In the genomic region with DNA sequence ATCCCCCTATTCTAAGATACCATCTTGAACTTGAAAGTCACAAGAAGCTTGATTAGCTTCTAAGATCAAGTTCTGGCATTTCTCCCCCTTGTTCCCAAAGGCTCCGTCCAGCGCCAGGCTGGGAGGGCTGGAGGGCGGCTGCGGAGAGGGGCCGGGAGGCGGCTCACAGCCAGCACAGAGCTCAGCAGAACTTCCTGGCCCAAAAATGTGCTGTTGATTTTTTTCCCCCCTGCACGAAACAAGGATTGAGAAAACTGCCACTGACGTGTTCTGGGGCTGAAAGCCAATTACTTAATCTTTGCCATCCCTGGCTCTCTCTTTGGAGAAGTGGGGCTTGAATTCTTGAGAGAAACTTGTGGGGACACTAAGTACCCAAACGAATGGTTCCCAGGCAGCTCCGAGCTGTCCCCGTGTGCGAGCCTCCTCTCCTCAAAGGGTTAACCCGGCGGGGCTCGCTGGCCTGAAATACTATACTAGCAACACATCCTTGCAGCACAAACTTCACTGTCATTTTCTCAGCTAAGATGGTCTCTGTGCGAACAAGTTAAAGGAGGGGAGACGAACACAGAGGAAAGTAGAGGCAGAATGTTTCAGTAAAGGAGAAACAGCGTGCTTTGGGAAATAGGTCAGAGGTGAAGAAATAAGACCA, we compare ENCODE assay signal across 8 cellular contexts. TPM values are rescaled to one million over a fixed set of nuclear protein-coding genes. Genes with fewer than 3 reads are reported as not detected.
DNase-seq lines count a peak whose midpoint lies in the region; ATAC-seq and TF ChIP-seq lines count a peak whose summit lies in the region.

No MANE protein-coding gene starts in this region.

- no peaks in the 10 kb centered on the region for H3K36me3 ChIP-seq in urinary bladder (ENCODE audit: insufficient read depth)

- H3K4me1 Mint-ChIP-seq in HFFc6 (ENCODE audit: low read depth) (peaks cover 74% of the 10 kb centered on the region), nephron progenitor cell (peaks cover 82% of the 10 kb centered on the region)
- H3K4me1 Mint-ChIP-seq in activated T-helper 17 cell treated with anti-CD3 and anti-CD28 coated beads, Interleukin-2, amount 50 U/mL, for 72 hours: peaks cover 32% of the 10 kb centered on the region

- TF ChIP-seq CTCF in HFFc6 (IDR thresholded peaks at IDR 0.05): no peak
- TF ChIP-seq CTCF in foreskin fibroblast (IDR thresholded peaks at IDR 0.05; ENCODE audit: low read depth, low read length): no peak
- TF ChIP-seq CTCF in nephron progenitor cell (IDR thresholded peaks at IDR 0.05): no peak

- H3K4me1 ChIP-seq in urinary bladder (ENCODE audit: insufficient read depth): no peaks in the 10 kb centered on the region

- peak overlapping the region; percentile 96 for H3K27ac ChIP-seq in urinary bladder (ENCODE audit: low read depth)

- peaks cover 17% of the 10 kb centered on the region for H3K36me3 Mint-ChIP-seq in HFFc6 (ENCODE audit: low read depth)
- H3K36me3 Mint-ChIP-seq in activated T-helper 17 cell treated with anti-CD3 and anti-CD28 coated beads, Interleukin-2, amount 50 U/mL, for 72 hours (ENCODE audit: low read depth): peaks cover 47% of the 10 kb centered on the region
- no peaks in the 10 kb centered on the region for H3K36me3 Mint-ChIP-seq in nephron progenitor cell (ENCODE audit: low read depth)

- peaks cover 4% of the 10 kb centered on the region for H3K27me3 Mint-ChIP-seq in HFFc6 (ENCODE audit: insufficient read depth)
- no peaks in the 10 kb centered on the region for H3K27me3 Mint-ChIP-seq in activated T-helper 17 cell treated with anti-CD3 and anti-CD28 coated beads, Interleukin-2, amount 50 U/mL, for 72 hours
- peaks cover 5% of the 10 kb centered on the region for H3K27me3 Mint-ChIP-seq in nephron progenitor cell (ENCODE audit: low read depth, poor library complexity)

- H3K4me3 ChIP-seq in foreskin fibroblast (ENCODE audit: low read depth in 1 of 2, low read length in 2 of 2) (peak overlapping the region; percentile 58 to 60), urinary bladder (ENCODE audit: low read depth, low read length) (peak overlapping the region; percentile 56)

- H3K9me3 Mint-ChIP-seq in HFFc6: no peaks in the 10 kb centered on the region
- H3K9me3 Mint-ChIP-seq in activated T-helper 17 cell treated with anti-CD3 and anti-CD28 coated beads, Interleukin-2, amount 50 U/mL, for 72 hours: no peaks in the 10 kb centered on the region
- H3K9me3 Mint-ChIP-seq in nephron progenitor cell: no peaks in the 10 kb centered on the region

- peak; percentile 37 for ATAC-seq in activated T-helper 17 cell treated with anti-CD3 and anti-CD28 coated beads, Interleukin-2, amount 50 U/mL, for 72 hours (replicated peaks)

- WGBS in urinary bladder: under 1% methylated on average over 18 of the region's 18 CpGs

- H3K4me3 Mint-ChIP-seq in HFFc6 (peak overlapping the region; percentile 92), nephron progenitor cell (peak overlapping the region; percentile 90)
- H3K4me3 Mint-ChIP-seq in activated T-helper 17 cell treated with anti-CD3 and anti-CD28 coated beads, Interleukin-2, amount 50 U/mL, for 72 hours: peak overlapping the region; percentile 88

- peak overlapping the region; percentile 98 for H3K27ac Mint-ChIP-seq in HFFc6
- H3K27ac Mint-ChIP-seq in activated T-helper 17 cell treated with anti-CD3 and anti-CD28 coated beads, Interleukin-2, amount 50 U/mL, for 72 hours: peak overlapping the region; percentile 91
- peak overlapping the region; percentile 98 for H3K27ac Mint-ChIP-seq in nephron progenitor cell

- DNase-seq in NCI-H2107 treated with DMSO at 0.1 percent for 48 hours (lab: John Stamatoyannopoulos, UW; ENCODE audit: unreplicated experiment) (peak; percentile 56), NCI-H2107 (lab: John Stamatoyannopoulos, UW) (no peak), HFFc6 (peak; percentile 84), NAMALWA (ENCODE audit: low spot score) (peak; percentile 71), foreskin fibroblast (peak; percentile 94 to 97), nephron progenitor cell (peak; percentile 56)

RNA-seq across cellular contexts. Expression of a gene that starts 0.5 kb away (rescaled TPM):
- 10 to 100 TPM; 28.9 to 47.0 (median 40.2) TPM for total RNA-seq in HFFc6 (2021; fragmentation: NEBNext Ultra II Directional; extraction: Animal tissue kit (Norgen Biotek cat#: 25700))
- total RNA-seq in activated T-helper 17 cell treated with anti-CD3 and anti-CD28 coated beads, Interleukin-2, amount 50 U/mL, for 72 hours: 10 to 100 TPM; 36.5 to 63.6 TPM
- total RNA-seq in urinary bladder: 15.2 TPM
- 28.8 TPM for polyA plus RNA-seq in urinary bladder
